In genomic region chr9:111375062-111375461, GRCh38 we compare ENCODE assay signal across 1 cellular context.
TF ChIP-seq lines count a peak whose summit lies in the region.

No MANE protein-coding gene starts in this region.

TF ChIP-seq in IMR-90, 13 proteins besides CTCF, POLR2A, EP300 and RAD21:
- TF ChIP-seq SMC3 (IDR thresholded peaks at IDR 0.05; ENCODE audit: low read depth, low read length) (no peak), RFX5 (IDR thresholded peaks at IDR 0.05; ENCODE audit: low read depth, low read length) (no peak), USF2 (IDR thresholded peaks at IDR 0.05; ENCODE audit: low read depth, low read length) (no peak), FOS (IDR thresholded peaks at IDR 0.05; ENCODE audit: low read depth, low read length) (no peak), NFE2L2 (IDR thresholded peaks at IDR 0.05; ENCODE audit: low read depth, low read length) (no peak), BHLHE40 (IDR thresholded peaks at IDR 0.05; ENCODE audit: low read depth, low read length) (no peak), MXI1 (IDR thresholded peaks at IDR 0.05; ENCODE audit: borderline replicate concordance, low read depth, low read length) (no peak), MAFK (IDR thresholded peaks at IDR 0.05; ENCODE audit: low read depth, low read length) (no peak), MAZ (IDR thresholded peaks at IDR 0.05; ENCODE audit: borderline replicate concordance, low read depth, low read length) (no peak), ELK1 (IDR thresholded peaks at IDR 0.05; ENCODE audit: borderline replicate concordance, low read depth, low read length) (no peak)
